Comparison of ENCODE assay signal across 30 cellular contexts in the genomic region with DNA sequence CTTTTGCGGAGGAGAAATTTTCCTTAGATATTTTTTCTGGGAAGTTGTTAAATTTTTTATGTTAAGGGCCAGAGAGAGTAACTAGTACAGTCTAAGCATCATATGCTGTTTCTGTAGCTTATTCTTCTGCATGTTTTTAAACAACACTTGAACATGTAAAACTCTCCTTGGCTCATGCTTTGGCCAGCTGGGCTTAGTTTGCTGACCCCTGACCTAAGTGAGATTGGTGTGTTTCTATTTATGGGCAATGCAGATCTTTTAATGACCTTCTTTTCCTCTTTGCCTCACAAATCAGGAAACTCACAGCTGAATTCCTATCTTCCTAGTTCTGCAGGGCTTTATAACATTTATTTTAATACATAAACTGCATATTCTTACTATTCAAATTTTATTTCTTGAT.
"Had no signal": no experiment of that assay in that cellular context is flagged by ENCODE, and none has a peak within 500 bp of the region (broad histone marks: within the 10 kb centered on the region; RNA-seq: fewer than 3 reads in every experiment).

No MANE protein-coding gene starts in this region.

- H3K4me1 ChIP-seq: pancreas, prostate gland, suprapubic skin, tibial artery, transverse colon, uterus had no signal

- H3K4me3 Mint-ChIP-seq: naive thymus-derived CD8-positive, alpha-beta T cell; natural killer cell treated with Interleukin-12 subunit alpha and Interleukin-12 subunit beta and Interleukin-15 and Interleukin-18, amount 100 ng/mL, for 72 hours; nephron progenitor cell; neural crest cell; stimulated activated memory B cell treated with anti-CD40 and anti-IgM and Interleukin-4, amounts not matched to agents 10 μg/mL and 1 μg/mL and 100 μg/mL, for 72 hours; stimulated activated naive CD8-positive, alpha-beta T cell treated with anti-CD3 and anti-CD28 coated beads, Interleukin-15, amount 100 ng/mL, for 72 hours; type B pancreatic cell had no signal

- ATAC-seq: naive thymus-derived CD8-positive, alpha-beta T cell; natural killer cell treated with Interleukin-12 subunit alpha and Interleukin-12 subunit beta and Interleukin-15 and Interleukin-18, amount 100 ng/mL, for 72 hours; pancreas; right cardiac atrium; sciatic nerve; stimulated activated memory B cell treated with anti-CD40 and anti-IgM and Interleukin-4, amounts not matched to agents 10 μg/mL and 1 μg/mL and 100 μg/mL, for 72 hours; stimulated activated naive CD8-positive, alpha-beta T cell treated with anti-CD3 and anti-CD28 coated beads, Interleukin-15, amount 100 ng/mL, for 72 hours; stimulated activated naive CD8-positive, alpha-beta T cell treated with anti-CD3 and anti-CD28 coated beads, Interleukin-15, Interleukin-2, amounts not matched to agents 100 U/mL and 50 U/mL, for 24 hours; upper lobe of right lung had no signal

- H3K9me3 Mint-ChIP-seq: nephron progenitor cell; stimulated activated naive CD8-positive, alpha-beta T cell treated with anti-CD3 and anti-CD28 coated beads, Interleukin-15, amount 100 ng/mL, for 72 hours; type B pancreatic cell had no signal

- H3K4me1 Mint-ChIP-seq: naive thymus-derived CD8-positive, alpha-beta T cell; nephron progenitor cell; stimulated activated memory B cell treated with anti-CD40 and anti-IgM and Interleukin-4, amounts not matched to agents 10 μg/mL and 1 μg/mL and 100 μg/mL, for 72 hours; stimulated activated naive CD8-positive, alpha-beta T cell treated with anti-CD3 and anti-CD28 coated beads, Interleukin-15, amount 100 ng/mL, for 72 hours had no signal

- H3K9me3 ChIP-seq: neutrophil, pancreas, prostate gland, spleen, suprapubic skin, testis, tibial artery, transverse colon, upper lobe of right lung, uterus had no signal

- H3K36me3 ChIP-seq: neutrophil, pancreas, prostate gland, spleen, suprapubic skin, tibial artery, transverse colon, upper lobe of right lung, uterus had no signal

- DNase-seq: naive thymus-derived CD8-positive, alpha-beta T cell; nephron progenitor cell; nucleus accumbens; pancreas; right cardiac atrium; spleen; stimulated activated CD4-positive, alpha-beta T cell treated with anti-CD3 and anti-CD28 coated beads, Interleukin-12 subunit alpha, Interleukin-12 subunit beta, amount 100 ng/mL, for 4 hours; stimulated activated CD4-positive, alpha-beta T cell treated with anti-CD3 and anti-CD28 coated beads, Interleukin-1b, Interleukin-23, amount 100 ng/mL, for 48 hours; stimulated activated CD4-positive, alpha-beta T cell treated with anti-CD3 and anti-CD28 coated beads, Interleukin-4, amount 100 ng/mL, for 1 hour; stimulated activated CD4-positive, alpha-beta T cell treated with anti-CD3 and anti-CD28 coated beads, Interleukin-4, amount 100 ng/mL, for 4 hours; stimulated activated CD8-positive, alpha-beta memory T cell treated with anti-CD3 and anti-CD28 coated beads, Interleukin-4, amount 100 ng/mL, for 48 hours; stimulated activated naive CD4-positive, alpha-beta T cell; stimulated activated naive CD8-positive, alpha-beta T cell treated with anti-CD3 and anti-CD28 coated beads, Interleukin-15, amount 100 ng/mL, for 72 hours; stimulated activated naive CD8-positive, alpha-beta T cell treated with anti-CD3 and anti-CD28 coated beads, Interleukin-15, Interleukin-2, amounts not matched to agents 100 U/mL and 50 U/mL, for 24 hours; substantia nigra; testis; tibial artery; transverse colon; upper lobe of right lung; uterus had no signal

- H3K27me3 ChIP-seq: neutrophil, spleen, suprapubic skin, testis, tibial artery, transverse colon, upper lobe of right lung, uterus had no signal

- H3K27ac Mint-ChIP-seq: naive thymus-derived CD8-positive, alpha-beta T cell; natural killer cell treated with Interleukin-12 subunit alpha and Interleukin-12 subunit beta and Interleukin-15 and Interleukin-18, amount 100 ng/mL, for 72 hours; nephron progenitor cell; stimulated activated memory B cell treated with anti-CD40 and anti-IgM and Interleukin-4, amounts not matched to agents 10 μg/mL and 1 μg/mL and 100 μg/mL, for 72 hours; stimulated activated naive CD8-positive, alpha-beta T cell treated with anti-CD3 and anti-CD28 coated beads, Interleukin-15, amount 100 ng/mL, for 72 hours; type B pancreatic cell had no signal

- H3K27ac ChIP-seq: neutrophil, pancreas, prostate gland, skin epidermis, suprapubic skin, testis, tibial artery, transverse colon, upper lobe of right lung, uterus had no signal

- H3K27me3 Mint-ChIP-seq: natural killer cell treated with Interleukin-12 subunit alpha and Interleukin-12 subunit beta and Interleukin-15 and Interleukin-18, amount 100 ng/mL, for 72 hours; stimulated activated memory B cell treated with anti-CD40 and anti-IgM and Interleukin-4, amounts not matched to agents 10 μg/mL and 1 μg/mL and 100 μg/mL, for 72 hours had no signal

- H3K36me3 Mint-ChIP-seq: naive thymus-derived CD8-positive, alpha-beta T cell; stimulated activated memory B cell treated with anti-CD40 and anti-IgM and Interleukin-4, amounts not matched to agents 10 μg/mL and 1 μg/mL and 100 μg/mL, for 72 hours; type B pancreatic cell had no signal

- H3K4me3 ChIP-seq: pancreas, prostate gland, skin epidermis, smooth muscle cell, spleen, suprapubic skin, testis, tibial artery, transverse colon, upper lobe of right lung, uterus had no signal
